In genomic region chr1:46205141-46205540, GRCh38 we compare ENCODE assay signal across 1 cellular context.
TF ChIP-seq lines count a peak whose summit lies in the region.

No MANE protein-coding gene starts in this region.

TF ChIP-seq in HepG2, 621 proteins besides CTCF, POLR2A, EP300 and RAD21:
- TF ChIP-seq HNRNPK (IDR thresholded peaks at IDR 0.05; ENCODE audit: low read depth, low read length, poor library complexity, severe bottlenecking): peak; percentile 66
- TF ChIP-seq ZNF746 (CRISPR knock-in tag; IDR thresholded peaks at IDR 0.05): no peak
- no peak for TF ChIP-seq MYC (CRISPR knock-in tag; IDR thresholded peaks at IDR 0.05; ENCODE audit: borderline replicate concordance)
